ENCODE assay signal across 17 cellular contexts in the genomic region with DNA sequence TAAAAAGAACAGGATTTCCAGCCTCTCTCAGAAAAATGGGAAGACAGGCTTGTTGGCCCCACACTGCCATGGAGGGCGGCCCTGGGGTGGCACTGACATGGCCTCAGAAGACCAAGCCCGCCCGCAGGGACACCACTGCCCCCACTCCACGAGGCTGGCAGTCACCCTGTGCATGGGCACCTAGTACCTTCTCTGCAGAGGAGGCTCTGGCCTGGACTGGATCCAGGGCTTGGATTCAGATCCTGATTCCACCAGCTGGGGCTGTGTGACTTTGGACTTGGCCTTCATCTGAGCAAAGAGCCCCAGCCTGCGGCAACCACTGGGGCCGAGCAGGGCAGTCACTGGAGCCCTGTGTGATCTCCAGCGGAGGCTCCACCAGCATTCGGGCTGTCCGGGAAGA. TPM values are rescaled to one million over a fixed set of nuclear protein-coding genes. Genes with fewer than 3 reads are reported as not detected.
DNase-seq lines count a peak whose midpoint lies in the region; ATAC-seq, FAIRE-seq and TF ChIP-seq lines count a peak whose summit lies in the region.
"Had no signal": no experiment of that assay in that cellular context is flagged by ENCODE, and none has a peak within 500 bp of the region (broad histone marks: within the 10 kb centered on the region; RNA-seq: fewer than 3 reads in every experiment).

No MANE protein-coding gene starts in this region.

- no peak overlapping the region for H2AFZ ChIP-seq in H1 (ENCODE audit: low read length)

- TF ChIP-seq RAD21 in H1 (IDR thresholded peaks at IDR 0.05 in 1 of 2, conservative IDR thresholded peaks at IDR 0.05 in 1 of 2; ENCODE audit: low read depth in 2 of 2, low read length in 2 of 2): no peak

- H3K14ac ChIP-seq in H1 (ENCODE audit: insufficient read length): no peak overlapping the region

- WGBS in H1 (ENCODE audit: extremely low coverage in 1 of 2, insufficient coverage in 1 of 2, insufficient read length in 1 of 2, insufficient replicate concordance in 2 of 2, low coverage in 1 of 2, low lambda C conversion rate in 2 of 2, missing lambda C conversion rate in 1 of 2), 2 experiments: 93% methylated on average over 7 of the region's 9 CpGs; no CpG with 5 or more reads in 1 of the 2 experiments

- no peak overlapping the region for H2BK120ac ChIP-seq in H1 (replicated peaks; ENCODE audit: low read depth, low read length)

- H4K5ac ChIP-seq in H1 (ENCODE audit: insufficient read length, low read depth, low read length): no peak overlapping the region

- CTCF ChIA-PET in H1 (lab: Charles Lee; ENCODE audit: partially characterized antibody): interaction anchor here (0.7 to 10.5 kb wide), 6 partner anchors 11 to 91 kb away, joined by 3 to 61 read pairs (median 4); a partner anchor contains a TSS
- CTCF ChIA-PET in HEK293T (lab: Yijun Ruan, JAX): no interaction called here

- H3K27me3 ChIP-seq in H1 (replicated peaks in 1 of 4; ENCODE audit: control insufficient read depth in 3 of 4, extremely low read depth in 1 of 4, insufficient read depth in 3 of 4, low read length in 3 of 4) (peaks cover 0 to 4% (median 0%) of the 10 kb centered on the region in 4 experiments; a peak in 2 of 7 replicates), lower lobe of right lung (ENCODE audit: low read depth) (no peaks in the 10 kb centered on the region)

- TF ChIP-seq EP300 in H1 (IDR thresholded peaks at IDR 0.05; ENCODE audit: borderline replicate concordance in 1 of 2, low read depth in 2 of 2, low read length in 2 of 2): no peak

- no peak overlapping the region for H3K4ac ChIP-seq in H1 (replicated peaks; ENCODE audit: insufficient read length, low read depth, low read length)

- 0 out of 2 replicates have a peak, but pooled peaks cover 2% of the 10 kb centered on the region for H3K23me2 ChIP-seq in H1 (ENCODE audit: low read depth, low read length)

- H4K8ac ChIP-seq in H1 (ENCODE audit: extremely low read depth, insufficient read depth, low read length): peak overlapping the region; percentile 14; the same call in 1 of the 2 replicates

- POLR2A ChIA-PET in H1 (lab: Charles Lee; ENCODE audit: partially characterized antibody) (no interaction called here), HEK293T (lab: Yijun Ruan, JAX) (no interaction called here)

- H3K27ac ChIP-seq in 22Rv1 (peak overlapping the region; percentile 97), C4-2B (peak overlapping the region; percentile 100), H1 (ENCODE audit: low read depth, low read length) (no peak overlapping the region), lower lobe of right lung (peak overlapping the region; percentile 72)
- H3K27ac ChIP-seq: HL-60 had no signal

- no peak for FAIRE-seq in H1 (lab: Jason Lieb, UNC)
- FAIRE-seq in H54 (lab: Jason Lieb, UNC): no peak
- FAIRE-seq: GM19239, K562 had no signal

- H3K23ac ChIP-seq in H1 (ENCODE audit: insufficient read length): no peak overlapping the region

- no peak overlapping the region for H3K4me3 ChIP-seq in H1 (ENCODE audit: extremely low read depth in 1 of 4, insufficient read depth in 2 of 4, low read depth in 3 of 4, low read length in 4 of 4)
- H3K4me3 ChIP-seq in lower lobe of right lung: no peak overlapping the region
- H3K4me3 ChIP-seq: HAP-1, K562 had no signal

- H2AK5ac ChIP-seq in H1 (ENCODE audit: low read depth, low read length): no peak overlapping the region

- no peak overlapping the region for H2BK20ac ChIP-seq in H1 (ENCODE audit: low read length)

- H3K9ac ChIP-seq in H1 (replicated peaks in 1 of 4; ENCODE audit: extremely low read depth in 1 of 4, low read depth in 3 of 4, low read length in 3 of 4): no peak overlapping the region

- DNase-seq in H1 (ENCODE audit: low read depth in 1 of 2, low spot score in 2 of 2): no peak
- no peak for DNase-seq in lower lobe of right lung
- DNase-seq in NCI-H774 (lab: John Stamatoyannopoulos, UW): no peak
- no peak for DNase-seq in HEK293T (ENCODE audit: extremely low spot score)
- DNase-seq in H54 (ENCODE audit: insufficient read length, low spot score): no peak
- DNase-seq: Caco-2; CD8-positive, alpha-beta memory T cell; DND-41; GDM1; HFFc6 had no signal

- H3K36me3 ChIP-seq in H1 (ENCODE audit: control insufficient read depth in 2 of 4, insufficient read depth in 4 of 4, low read length in 3 of 4) (no peaks in the 10 kb centered on the region), lower lobe of right lung (peaks cover 6% of the 10 kb centered on the region)

- no peaks in the 10 kb centered on the region for H3K79me2 ChIP-seq in H1 (ENCODE audit: control insufficient read depth in 1 of 2, insufficient read depth in 2 of 2, low read length in 2 of 2)

- H2BK15ac ChIP-seq in H1 (ENCODE audit: low read length): no peak overlapping the region

- H3K56ac ChIP-seq in H1 (replicated peaks; ENCODE audit: insufficient read length, low read depth, low read length): no peak overlapping the region

- H3K4me2 ChIP-seq in H1 (ENCODE audit: insufficient read depth in 1 of 2, low read depth in 2 of 2, low read length in 2 of 2): no peak overlapping the region

- H3K9me3 ChIP-seq in H1 (ENCODE audit: insufficient read depth in 2 of 2, low read depth in 1 of 2, low read length in 1 of 2): no peaks in the 10 kb centered on the region
- no peaks in the 10 kb centered on the region for H3K9me3 ChIP-seq in lower lobe of right lung
- H3K9me3 ChIP-seq: Caco-2, HAP-1 had no signal

- no peaks in the 10 kb centered on the region for H3K79me1 ChIP-seq in H1 (ENCODE audit: low read depth, low read length)

- TF ChIP-seq CTCF in 22Rv1 (IDR thresholded peaks at IDR 0.05): no peak
- no peak for TF ChIP-seq CTCF in C4-2B (conservative IDR thresholded peaks at IDR 0.05)
- no peak for TF ChIP-seq CTCF in H1 (IDR thresholded peaks at IDR 0.05; ENCODE audit: control extremely low read depth in 1 of 3, insufficient read depth in 1 of 3, low read depth in 1 of 3, low read length in 3 of 3)
- TF ChIP-seq CTCF in lower lobe of right lung (IDR thresholded peaks at IDR 0.05): no peak

- H3K4me1 ChIP-seq in H1 (replicated peaks in 1 of 4; ENCODE audit: control insufficient read depth in 3 of 4, insufficient read depth in 4 of 4, low read length in 3 of 4) (peaks cover 0 to 8% (median 2%) of the 10 kb centered on the region in 4 experiments; a peak in 4 of 7 replicates), lower lobe of right lung (peaks cover 8% of the 10 kb centered on the region)
- H3K4me1 ChIP-seq: Caco-2, HAP-1 had no signal

- H2BK12ac ChIP-seq in H1 (ENCODE audit: low read depth, low read length): no peak overlapping the region

- no peak overlapping the region for H3K18ac ChIP-seq in H1 (ENCODE audit: extremely low read depth, low read length)

- no peak for TF ChIP-seq POLR2A in H1 (IDR thresholded peaks at IDR 0.05; ENCODE audit: control extremely low read depth in 1 of 2, low read depth in 2 of 2, low read length in 2 of 2)
- no peak for TF ChIP-seq POLR2A in H54 (IDR thresholded peaks at IDR 0.05; ENCODE audit: low read depth, low read length)

- ATAC-seq in lower lobe of right lung (no peak), GM19452 (IDR thresholded peaks at IDR 0.05; ENCODE audit: unreplicated experiment) (no peak)
- ATAC-seq: K562 had no signal

- no peak overlapping the region for H2BK5ac ChIP-seq in H1 (ENCODE audit: low read depth, low read length)

- peaks cover 3 to 6% of the 10 kb centered on the region in 2 experiments for H4K20me1 ChIP-seq in H1 (replicated peaks in 1 of 2; ENCODE audit: control insufficient read depth in 1 of 2, insufficient read depth in 2 of 2, low read length in 2 of 2)

- intact Hi-C loops in lower lobe of right lung (cut with DNase I): no loop called here

- no peak overlapping the region for H4K91ac ChIP-seq in H1 (replicated peaks; ENCODE audit: insufficient read length, low read length)

TF ChIP-seq in H1, 55 proteins besides CTCF, POLR2A, EP300 and RAD21 (continues in another document):
- TF ChIP-seq SIX5 (IDR thresholded peaks at IDR 0.05; ENCODE audit: low read depth, low read length): no peak
- TF ChIP-seq TAF7 (optimal IDR thresholded peaks at IDR 0.05; ENCODE audit: borderline replicate concordance, low read depth, low read length): no peak
- TF ChIP-seq POLR2AphosphoS5 (IDR thresholded peaks at IDR 0.05; ENCODE audit: low read depth, low read length): no peak

TF ChIP-seq in HEK293T, 16 proteins besides CTCF, POLR2A, EP300 and RAD21 (continues in another document):
- TF ChIP-seq SP1 (IDR thresholded peaks at IDR 0.05) (no peak), BHLHE40 (IDR thresholded peaks at IDR 0.05; ENCODE audit: borderline replicate concordance) (no peak), ZNF384 (IDR thresholded peaks at IDR 0.05) (no peak), ARNT (IDR thresholded peaks at IDR 0.05) (no peak)
- TF ChIP-seq, protein P1, sequence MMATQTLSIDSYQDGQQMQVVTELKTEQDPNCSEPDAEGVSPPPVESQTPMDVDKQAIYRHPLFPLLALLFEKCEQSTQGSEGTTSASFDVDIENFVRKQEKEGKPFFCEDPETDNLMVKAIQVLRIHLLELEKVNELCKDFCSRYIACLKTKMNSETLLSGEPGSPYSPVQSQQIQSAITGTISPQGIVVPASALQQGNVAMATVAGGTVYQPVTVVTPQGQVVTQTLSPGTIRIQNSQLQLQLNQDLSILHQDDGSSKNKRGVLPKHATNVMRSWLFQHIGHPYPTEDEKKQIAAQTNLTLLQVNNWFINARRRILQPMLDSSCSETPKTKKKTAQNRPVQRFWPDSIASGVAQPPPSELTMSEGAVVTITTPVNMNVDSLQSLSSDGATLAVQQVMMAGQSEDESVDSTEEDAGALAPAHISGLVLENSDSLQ (IDR thresholded peaks at IDR 0.05): no peak

RNA-seq across cellular contexts. Expression of a gene that starts 16.8 kb away (rescaled TPM):
- 559 and 561 TPM in 2 replicates for total RNA-seq in H1 (2021; fragmentation: NEBNext Ultra II Directional; extraction: Animal tissue kit (Norgen Biotek cat#: 25700))
- polyA plus RNA-seq in H1 (2011; rRNA removed): 143 and 206 TPM in 2 replicates
- polyA plus RNA-seq in H1 (2011; cell fraction: cytosol; rRNA removed): 95.7 TPM
- polyA plus RNA-seq in H1 (2011; cell fraction: nucleus; rRNA removed): 314 TPM
- polyA plus RNA-seq in H1 (2012, experiment 1 of 2): 203 to 428 TPM (median 382 TPM) in 4 replicates
- 299 TPM for polyA plus RNA-seq in H1 (2012, experiment 2 of 2)
- 202 TPM for polyA plus RNA-seq in H1 (2013, experiment 1 of 2)
- polyA plus RNA-seq in H1 (2013, experiment 2 of 2): 154 TPM
- polyA minus RNA-seq in H1 (2011; rRNA and poly(A)+ RNA removed): 112 and 123 TPM in 2 replicates
- polyA minus RNA-seq in H1 (2011; cell fraction: cytosol; rRNA and poly(A)+ RNA removed): 386 TPM
- 183 TPM for polyA minus RNA-seq in H1 (2011; cell fraction: nucleus; rRNA and poly(A)+ RNA removed)
- total RNA-seq in lower lobe of right lung: 302 TPM

RNA-seq across cellular contexts. Expression of a gene that starts 49.3 kb away (rescaled TPM):
- total RNA-seq in H1 (2021; fragmentation: NEBNext Ultra II Directional; extraction: Animal tissue kit (Norgen Biotek cat#: 25700)): 68.0 and 69.1 TPM in 2 replicates
- 34.5 and 60.4 TPM in 2 replicates for polyA plus RNA-seq in H1 (2011; rRNA removed)
- polyA plus RNA-seq in H1 (2011; cell fraction: cytosol; rRNA removed): 66.5 TPM
- polyA plus RNA-seq in H1 (2011; cell fraction: nucleus; rRNA removed): 317 TPM
- 43.1 to 60.5 TPM (median 57.0 TPM) in 4 replicates for polyA plus RNA-seq in H1 (2012, experiment 1 of 2)
- polyA plus RNA-seq in H1 (2012, experiment 2 of 2): 60.6 TPM
- polyA plus RNA-seq in H1 (2013, experiment 1 of 2): 38.5 TPM
- 36.1 TPM for polyA plus RNA-seq in H1 (2013, experiment 2 of 2)
- 19.1 and 24.6 TPM in 2 replicates for polyA minus RNA-seq in H1 (2011; rRNA and poly(A)+ RNA removed)
- 27.5 TPM for polyA minus RNA-seq in H1 (2011; cell fraction: cytosol; rRNA and poly(A)+ RNA removed)
- polyA minus RNA-seq in H1 (2011; cell fraction: nucleus; rRNA and poly(A)+ RNA removed): 58.5 TPM
- total RNA-seq in lower lobe of right lung: 85.1 TPM
